Comparison of ENCODE assay signal across 9 cellular contexts in the genomic region with DNA sequence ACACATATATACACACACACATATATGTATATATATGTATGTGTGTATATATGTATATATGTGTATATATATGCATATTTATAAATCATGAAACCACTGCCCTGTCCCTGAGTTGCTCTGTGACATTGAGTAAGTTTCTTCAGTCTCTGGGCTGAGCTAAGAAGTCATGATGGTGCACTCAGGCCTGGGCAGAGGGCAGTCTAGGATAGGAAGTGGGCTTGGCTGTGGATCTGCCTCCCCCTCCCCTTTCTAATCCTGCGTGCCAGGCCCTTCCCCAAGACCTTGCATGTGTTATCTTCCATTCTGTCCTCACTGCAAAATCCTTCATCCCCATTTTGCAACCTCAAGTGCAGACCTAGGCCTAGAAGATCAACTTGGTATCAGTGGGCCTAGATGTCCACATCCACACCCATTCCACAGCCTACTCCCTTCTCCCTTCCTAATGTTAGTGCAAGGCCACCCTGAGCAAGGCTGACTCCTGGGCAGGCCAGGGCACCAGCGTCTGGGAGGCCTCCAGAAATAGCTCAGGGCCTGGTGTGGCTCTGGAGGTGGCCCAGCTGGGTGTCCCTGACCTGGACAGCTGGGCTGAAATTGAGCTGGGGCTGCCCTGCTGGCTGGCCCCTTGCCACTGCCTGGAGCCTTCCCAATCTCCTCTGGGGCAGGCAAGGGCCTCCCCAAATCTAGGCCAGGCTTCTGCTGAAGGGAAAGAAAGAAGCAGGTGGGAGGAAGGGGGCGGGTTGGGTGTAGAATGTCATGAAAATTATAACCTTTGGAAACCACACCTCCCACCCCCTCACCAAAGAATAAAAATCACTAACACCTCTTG. TPM values are rescaled to one million over a fixed set of nuclear protein-coding genes. Genes with fewer than 3 reads are reported as not detected.
DNase-seq lines count a peak whose midpoint lies in the region; ATAC-seq and TF ChIP-seq lines count a peak whose summit lies in the region.
"Had no signal": no experiment of that assay in that cellular context is flagged by ENCODE, and none has a peak within 500 bp of the region (broad histone marks: within the 10 kb centered on the region; RNA-seq: fewer than 3 reads in every experiment).

No MANE protein-coding gene starts in this region.

- DNase-seq in T-helper 1 cell (no peak), cardiac septum (ENCODE audit: low spot score) (peak; percentile 87), iPS-NIHi7 (ENCODE audit: extremely low spot score) (no peak), NCI-H2107 treated with DMSO at 0.1 percent for 48 hours (lab: John Stamatoyannopoulos, UW; ENCODE audit: unreplicated experiment) (no peak)
- DNase-seq in activated CD4-positive, alpha-beta memory T cell treated with anti-CD3 and anti-CD28 coated beads for 36 hours = peak; percentile 61
- DNase-seq: central memory CD4-positive, alpha-beta T cell had no signal

- peaks cover 5% of the 10 kb centered on the region for H3K36me3 Mint-ChIP-seq in T-helper 1 cell treated with Interleukin-12 subunit alpha and Interleukin-12 subunit beta and Interleukin-4 antibody, amounts not matched to agents 30 μg/mL and 1 μg/mL, for 36 hours (ENCODE audit: low read depth)
- peaks cover 7% of the 10 kb centered on the region for H3K36me3 Mint-ChIP-seq in activated CD4-positive, alpha-beta memory T cell treated with anti-CD3 and anti-CD28 coated beads for 36 hours
- H3K36me3 Mint-ChIP-seq in stimulated activated memory B cell treated with anti-CD40 and anti-IgM and Interleukin-4, amounts not matched to agents 10 μg/mL and 1 μg/mL and 100 μg/mL, for 72 hours = peaks cover 18% of the 10 kb centered on the region

- no peaks in the 10 kb centered on the region for H3K27me3 Mint-ChIP-seq in T-helper 1 cell treated with Interleukin-12 subunit alpha and Interleukin-12 subunit beta and Interleukin-4 antibody, amounts not matched to agents 30 μg/mL and 1 μg/mL, for 36 hours (ENCODE audit: low read depth)
- no peaks in the 10 kb centered on the region for H3K27me3 Mint-ChIP-seq in activated CD4-positive, alpha-beta memory T cell treated with anti-CD3 and anti-CD28 coated beads for 36 hours
- H3K27me3 Mint-ChIP-seq in stimulated activated memory B cell treated with anti-CD40 and anti-IgM and Interleukin-4, amounts not matched to agents 10 μg/mL and 1 μg/mL and 100 μg/mL, for 72 hours = no peaks in the 10 kb centered on the region

- CTCF ChIA-PET in activated CD4-positive, alpha-beta memory T cell treated with anti-CD3 and anti-CD28 coated beads for 36 hours (lab: Charles Lee) = interaction anchor here (0.7 to 3.4 kb wide), 3 partner anchors 8 to 17 kb away, joined by 3 to 15 read pairs (median 3); no protein-coding TSS in a partner anchor

- no peak for TF ChIP-seq POLR2A in GM18505 (IDR thresholded peaks at IDR 0.05; ENCODE audit: borderline replicate concordance, extremely low read depth, insufficient read depth, insufficient read length)

- peaks cover 37% of the 10 kb centered on the region for H3K4me1 Mint-ChIP-seq in T-helper 1 cell treated with Interleukin-12 subunit alpha and Interleukin-12 subunit beta and Interleukin-4 antibody, amounts not matched to agents 30 μg/mL and 1 μg/mL, for 36 hours (ENCODE audit: low read depth)
- peaks cover 38% of the 10 kb centered on the region for H3K4me1 Mint-ChIP-seq in activated CD4-positive, alpha-beta memory T cell treated with anti-CD3 and anti-CD28 coated beads for 36 hours (ENCODE audit: low read depth)
- H3K4me1 Mint-ChIP-seq in stimulated activated memory B cell treated with anti-CD40 and anti-IgM and Interleukin-4, amounts not matched to agents 10 μg/mL and 1 μg/mL and 100 μg/mL, for 72 hours = peaks cover 53% of the 10 kb centered on the region

- intact Hi-C loops in activated CD4-positive, alpha-beta memory T cell treated with anti-CD3 and anti-CD28 coated beads for 36 hours (cut with micrococcal nuclease) = loop anchor here (1.0 to 10.0 kb wide), 5 partner anchors 9 to 559 kb away; a partner anchor contains a TSS
- intact Hi-C loops in cardiac septum (cut with DNase I) = loop anchor here (10.0 kb wide), 1 partner anchor 289 kb away; no protein-coding TSS in a partner anchor

- peak overlapping the region; percentile 62 for H3K27ac Mint-ChIP-seq in T-helper 1 cell treated with Interleukin-12 subunit alpha and Interleukin-12 subunit beta and Interleukin-4 antibody, amounts not matched to agents 30 μg/mL and 1 μg/mL, for 36 hours
- peak overlapping the region; percentile 85 for H3K27ac Mint-ChIP-seq in activated CD4-positive, alpha-beta memory T cell treated with anti-CD3 and anti-CD28 coated beads for 36 hours
- H3K27ac Mint-ChIP-seq in stimulated activated memory B cell treated with anti-CD40 and anti-IgM and Interleukin-4, amounts not matched to agents 10 μg/mL and 1 μg/mL and 100 μg/mL, for 72 hours = no peak overlapping the region

- H3K9me3 Mint-ChIP-seq in T-helper 1 cell treated with Interleukin-12 subunit alpha and Interleukin-12 subunit beta and Interleukin-4 antibody, amounts not matched to agents 30 μg/mL and 1 μg/mL, for 36 hours = no peaks in the 10 kb centered on the region
- no peaks in the 10 kb centered on the region for H3K9me3 Mint-ChIP-seq in activated CD4-positive, alpha-beta memory T cell treated with anti-CD3 and anti-CD28 coated beads for 36 hours
- peaks cover 4% of the 10 kb centered on the region for H3K9me3 Mint-ChIP-seq in stimulated activated memory B cell treated with anti-CD40 and anti-IgM and Interleukin-4, amounts not matched to agents 10 μg/mL and 1 μg/mL and 100 μg/mL, for 72 hours

- POLR2A ChIA-PET in activated CD4-positive, alpha-beta memory T cell treated with anti-CD3 and anti-CD28 coated beads for 36 hours (lab: Charles Lee) = no interaction called here

- peak overlapping the region; percentile 83 for H3K4me3 Mint-ChIP-seq in T-helper 1 cell treated with Interleukin-12 subunit alpha and Interleukin-12 subunit beta and Interleukin-4 antibody, amounts not matched to agents 30 μg/mL and 1 μg/mL, for 36 hours
- H3K4me3 Mint-ChIP-seq in activated CD4-positive, alpha-beta memory T cell treated with anti-CD3 and anti-CD28 coated beads for 36 hours = peak overlapping the region; percentile 69
- peak overlapping the region; percentile 43 for H3K4me3 Mint-ChIP-seq in stimulated activated memory B cell treated with anti-CD40 and anti-IgM and Interleukin-4, amounts not matched to agents 10 μg/mL and 1 μg/mL and 100 μg/mL, for 72 hours

- ATAC-seq in stimulated activated memory B cell treated with anti-CD40 and anti-IgM and Interleukin-4, amounts not matched to agents 10 μg/mL and 1 μg/mL and 100 μg/mL, for 72 hours = no peak
- ATAC-seq in GM18505 (IDR thresholded peaks at IDR 0.05; ENCODE audit: unreplicated experiment) = no peak

RNA-seq across cellular contexts. Expression of a gene that starts 1.9 kb away (rescaled TPM):
- total RNA-seq in activated CD4-positive, alpha-beta memory T cell treated with anti-CD3 and anti-CD28 coated beads for 36 hours = 10 to 100 TPM; 18.0 to 20.1 TPM
- 1.8 TPM for total RNA-seq in cardiac septum

Comparison
In these comparisons a context has a peak if more than half of its experiments do, and no peak if none do; other contexts are left out.
1. DNase-seq: peak in activated CD4-positive, alpha-beta memory T cell treated with anti-CD3 and anti-CD28 coated beads for 36 hours (single experiment) and cardiac septum (single experiment); none in T-helper 1 cell (0 of 5), iPS-NIHi7 (single experiment) and NCI-H2107 treated with DMSO at 0.1 percent for 48 hours (single experiment).
2. Peak in every context shown above with its lines, with median percentiles within 50 percentile points of each other: H3K4me3 Mint-ChIP-seq.